Comparison of ENCODE assay signal across 30 cellular contexts in genomic region chr17:75575197-75575596, GRCh38. TPM values are rescaled to one million over a fixed set of nuclear protein-coding genes. Genes with fewer than 3 reads are reported as not detected.
"Had no signal": no experiment of that assay in that cellular context is flagged by ENCODE, and none has a peak within 500 bp of the region (broad histone marks: within the 10 kb centered on the region; RNA-seq: fewer than 3 reads in every experiment).

No MANE protein-coding gene starts in this region.

- H3K4me3 ChIP-seq: body of pancreas, breast epithelium, SJCRH30, SK-N-MC had no signal

- DNase-seq: activated CD4-positive, alpha-beta T cell treated with anti-CD3 and anti-CD28 coated beads for 36 hours; activated CD4-positive, alpha-beta T cell treated with anti-CD3 and anti-CD28 coated beads, Interleukin-2, amount 10 ng/mL, durations not matched to agents 7 days and 5 days; activated CD4-positive, alpha-beta T cell treated with anti-CD3 and anti-CD28 coated beads, Interleukin-2, amount 50 U/mL, for 48 hours; activated CD8-positive, alpha-beta T cell treated with anti-CD3 and anti-CD28 coated beads, Interleukin-2, amount 10 ng/mL, durations not matched to agents 7 days and 5 days; activated gamma-delta T cell; activated naive CD4-positive, alpha-beta T cell treated with Interleukin-2 at 50 U/mL for 16 hours; activated naive CD8-positive, alpha-beta T cell treated with anti-CD3 and anti-CD28 coated beads, Interleukin-2, amount 10 ng/mL, durations not matched to agents 7 days and 5 days; activated T-cell treated with anti-CD3 and anti-CD28 coated beads, Interleukin-2, amount 50 U/mL, for 24 hours; amygdala; body of pancreas; MM.1S; MV-4-11; NCI-H1092; NCI-H1436 treated with DMSO at 0.1 percent for 48 hours; NCI-H1694 treated with DMSO at 0.1 percent for 48 hours; NCI-H2029; NCI-H345; NCI-H524 treated with DMSO at 0.1 percent for 48 hours; SHP77; SJCRH30 had no signal

- H3K4me1 Mint-ChIP-seq: activated CD4-positive, alpha-beta T cell treated with anti-CD3 and anti-CD28 coated beads for 36 hours; activated naive CD4-positive, alpha-beta T cell treated with anti-CD3 and anti-CD28 coated beads, Interleukin-2, amount 50 U/mL, for 24 hours had no signal

- H3K27me3 ChIP-seq: body of pancreas, breast epithelium had no signal

- H3K4me1 ChIP-seq: breast epithelium, SJCRH30 had no signal

- H3K27me3 Mint-ChIP-seq: activated CD4-positive, alpha-beta T cell treated with anti-CD3 and anti-CD28 coated beads for 36 hours; activated CD4-positive, alpha-beta T cell treated with anti-CD3 and anti-CD28 coated beads, Interleukin-2, amount 10 ng/mL, durations not matched to agents 7 days and 5 days; activated naive CD4-positive, alpha-beta T cell treated with anti-CD3 and anti-CD28 coated beads, Interleukin-2, amount 50 U/mL, for 24 hours; activated naive CD8-positive, alpha-beta T cell treated with anti-CD3 and anti-CD28 coated beads, Interleukin-2, amount 10 ng/mL, durations not matched to agents 7 days and 5 days; activated T-cell treated with anti-CD3 and anti-CD28 coated beads, Interleukin-2, amount 50 U/mL, for 24 hours had no signal

- H3K36me3 ChIP-seq: breast epithelium, SJCRH30 had no signal

- H3K4me3 Mint-ChIP-seq: activated CD4-positive, alpha-beta T cell treated with anti-CD3 and anti-CD28 coated beads for 36 hours; activated CD4-positive, alpha-beta T cell treated with anti-CD3 and anti-CD28 coated beads, Interleukin-2, amount 10 ng/mL, durations not matched to agents 7 days and 5 days; activated CD8-positive, alpha-beta T cell treated with anti-CD3 and anti-CD28 coated beads, Interleukin-2, amount 10 ng/mL, durations not matched to agents 7 days and 5 days; activated naive CD4-positive, alpha-beta T cell treated with anti-CD3 and anti-CD28 coated beads, Interleukin-2, amount 50 U/mL, for 24 hours; activated naive CD8-positive, alpha-beta T cell treated with anti-CD3 and anti-CD28 coated beads, Interleukin-2, amount 10 ng/mL, durations not matched to agents 7 days and 5 days; activated T-cell treated with anti-CD3 and anti-CD28 coated beads, Interleukin-2, amount 50 U/mL, for 24 hours; T-helper 1 cell treated with Interleukin-12 subunit alpha and Interleukin-12 subunit beta and Interleukin-4 antibody, amounts not matched to agents 30 μg/mL and 1 μg/mL, for 36 hours; T-helper 2 cell treated with Interferon-gamma antibody and Interleukin-4, amounts not matched to agents 5 μg/mL and 100 μg/mL, for 36 hours had no signal

- H3K36me3 Mint-ChIP-seq: activated naive CD4-positive, alpha-beta T cell treated with anti-CD3 and anti-CD28 coated beads, Interleukin-2, amount 50 U/mL, for 24 hours; activated naive CD8-positive, alpha-beta T cell treated with anti-CD3 and anti-CD28 coated beads, Interleukin-2, amount 10 ng/mL, durations not matched to agents 7 days and 5 days had no signal

- H3K9me3 Mint-ChIP-seq: activated CD4-positive, alpha-beta T cell treated with anti-CD3 and anti-CD28 coated beads, Interleukin-2, amount 10 ng/mL, durations not matched to agents 7 days and 5 days; activated naive CD4-positive, alpha-beta T cell treated with anti-CD3 and anti-CD28 coated beads, Interleukin-2, amount 50 U/mL, for 24 hours; activated naive CD8-positive, alpha-beta T cell treated with anti-CD3 and anti-CD28 coated beads, Interleukin-2, amount 10 ng/mL, durations not matched to agents 7 days and 5 days; activated T-cell treated with anti-CD3 and anti-CD28 coated beads, Interleukin-2, amount 50 U/mL, for 24 hours; activated T-helper 2 cell treated with anti-CD3 and anti-CD28 coated beads, Interferon-gamma antibody, Interleukin-2, Interleukin-4, amounts not matched to agents 10 μg/mL and 5 μg/mL and 100 μg/mL, durations not matched to agents 14 hours and 24 hours and 36 hours; T-helper 1 cell treated with Interleukin-12 subunit alpha and Interleukin-12 subunit beta and Interleukin-4 antibody, amounts not matched to agents 30 μg/mL and 1 μg/mL, for 36 hours; T-helper 2 cell treated with Interferon-gamma antibody and Interleukin-4, amounts not matched to agents 5 μg/mL and 100 μg/mL, for 36 hours had no signal

- H3K9me3 ChIP-seq: body of pancreas, breast epithelium, SJCRH30 had no signal

- H3K27ac ChIP-seq: body of pancreas, breast epithelium, KMS-11, SJCRH30, SK-N-MC had no signal

- ATAC-seq: activated CD4-positive, alpha-beta T cell treated with anti-CD3 and anti-CD28 coated beads for 36 hours; activated CD4-positive, CD25-positive, alpha-beta regulatory T cell treated with anti-CD3 and anti-CD28 coated beads, Interleukin-2, amount 50 U/mL, for 24 hours; activated CD8-positive, alpha-beta T cell treated with anti-CD3 and anti-CD28 coated beads, Interleukin-2, amount 10 ng/mL, durations not matched to agents 7 days and 5 days; body of pancreas; Panc1 had no signal

- H3K27ac Mint-ChIP-seq: activated CD4-positive, alpha-beta T cell treated with anti-CD3 and anti-CD28 coated beads for 36 hours; activated CD4-positive, alpha-beta T cell treated with anti-CD3 and anti-CD28 coated beads, Interleukin-2, amount 10 ng/mL, durations not matched to agents 7 days and 5 days; activated CD8-positive, alpha-beta T cell treated with anti-CD3 and anti-CD28 coated beads, Interleukin-2, amount 10 ng/mL, durations not matched to agents 7 days and 5 days; activated naive CD4-positive, alpha-beta T cell treated with anti-CD3 and anti-CD28 coated beads, Interleukin-2, amount 50 U/mL, for 24 hours; activated naive CD8-positive, alpha-beta T cell treated with anti-CD3 and anti-CD28 coated beads, Interleukin-2, amount 10 ng/mL, durations not matched to agents 7 days and 5 days; activated T-cell treated with anti-CD3 and anti-CD28 coated beads, Interleukin-2, amount 50 U/mL, for 24 hours; activated T-helper 2 cell treated with anti-CD3 and anti-CD28 coated beads, Interferon-gamma antibody, Interleukin-2, Interleukin-4, amounts not matched to agents 10 μg/mL and 5 μg/mL and 100 μg/mL, durations not matched to agents 14 hours and 24 hours and 36 hours; T-helper 1 cell treated with Interleukin-12 subunit alpha and Interleukin-12 subunit beta and Interleukin-4 antibody, amounts not matched to agents 30 μg/mL and 1 μg/mL, for 36 hours; T-helper 2 cell treated with Interferon-gamma antibody and Interleukin-4, amounts not matched to agents 5 μg/mL and 100 μg/mL, for 36 hours had no signal

RNA-seq across cellular contexts. Expression of gene MYO15B, which starts 12.4 kb away (rescaled TPM):
- total RNA-seq: RPMI7951 had no signal

RNA-seq across cellular contexts. Expression of gene LLGL2, which starts 49.7 kb away (rescaled TPM):
- total RNA-seq: SJCRH30 had no signal

RNA-seq across cellular contexts. Expression of gene SMIM5, which starts 58.0 kb away (rescaled TPM):
- total RNA-seq: RPMI7951 had no signal
